Comparison of ENCODE assay signal across 15 cellular contexts in genomic region chr12:124790650-124791400, GRCh38.
DNase-seq lines count a peak whose midpoint lies in the region; ATAC-seq, FAIRE-seq and TF ChIP-seq lines count a peak whose summit lies in the region.
"Had no signal": no experiment of that assay in that cellular context is flagged by ENCODE, and none has a peak within 500 bp of the region (broad histone marks: within the 10 kb centered on the region; RNA-seq: fewer than 3 reads in every experiment).

No MANE protein-coding gene starts in this region.

- no peak overlapping the region for H3K27ac Mint-ChIP-seq in activated CD4-positive, alpha-beta T cell treated with anti-CD3 and anti-CD28 coated beads, Interleukin-2, amount 10 ng/mL, durations not matched to agents 24 days and 14 days
- H3K27ac Mint-ChIP-seq: CD4-positive, alpha-beta T cell had no signal

- TF ChIP-seq RAD21 in HepG2 (CRISPR knock-in tag; IDR thresholded peaks at IDR 0.05): no peak

- 98% methylated on average over 11 of the region's 21 CpGs for WGBS in HepG2 (ENCODE audit: low lambda C conversion rate)
- WGBS in right lobe of liver (ENCODE audit: insufficient coverage, low coverage, low lambda C conversion rate, missing lambda C conversion rate): 84% methylated on average over 9 of the region's 21 CpGs
- WGBS in psoas muscle, 3 donors: 45 to 70% (median 48%) methylated on average over 21 of the region's 21 CpGs

- TF ChIP-seq CTCF in HepG2 (CRISPR knock-in tag; IDR thresholded peaks at IDR 0.05): no peak
- no peak for TF ChIP-seq CTCF in right lobe of liver (IDR thresholded peaks at IDR 0.05)
- no peak for TF ChIP-seq CTCF in psoas muscle (IDR thresholded peaks at IDR 0.05)

- H3K27ac ChIP-seq in HepG2 (ENCODE audit: extremely low read length, insufficient read depth, low read length): no peak overlapping the region
- no peak overlapping the region for H3K27ac ChIP-seq in right lobe of liver
- peak overlapping the region; percentile 13 for H3K27ac ChIP-seq in psoas muscle
- H3K27ac ChIP-seq: KMS-11 had no signal

- TF ChIP-seq POLR2A in HepG2 (IDR thresholded peaks at IDR 0.05; ENCODE audit: insufficient read depth in 1 of 2, low read depth in 2 of 2, low read length in 2 of 2) (no peak), right lobe of liver (IDR thresholded peaks at IDR 0.05) (no peak)

- peaks cover 44 to 81% of the 10 kb centered on the region in 2 experiments for H3K36me3 ChIP-seq in HepG2 (replicated peaks in 1 of 2; ENCODE audit: control insufficient read depth in 1 of 2, insufficient read depth in 2 of 2, low read length in 2 of 2)
- H3K36me3 ChIP-seq in right lobe of liver: peaks cover 0 to 54% (median 23%) of the 10 kb centered on the region in 4 donors
- H3K36me3 ChIP-seq in psoas muscle (ENCODE audit: insufficient read depth in 1 of 2, low read depth in 1 of 2): peaks cover 0 to 5% of the 10 kb centered on the region in 2 donors

- no peak for DNase-seq in HepG2 (ENCODE audit: low spot score)
- no peak for DNase-seq in right lobe of liver
- DNase-seq in NCI-H187 (lab: John Stamatoyannopoulos, UW): peak; percentile 30 to 50
- DNase-seq in NCI-H82 treated with DMSO at 0.1 percent for 48 hours (lab: John Stamatoyannopoulos, UW; ENCODE audit: unreplicated experiment): peak; percentile 65
- DNase-seq in psoas muscle: no peak
- DNase-seq in activated CD4-positive, alpha-beta T cell treated with anti-CD3 and anti-CD28 coated beads, Interleukin-2, amount 10 ng/mL, durations not matched to agents 24 days and 14 days: no peak
- DNase-seq in activated naive CD4-positive, alpha-beta T cell treated with anti-CD3 and anti-CD28 coated beads, Interleukin-2, amount 50 U/mL, for 16 hours: no peak
- no peak for DNase-seq in NCI-H226
- DNase-seq: ACHN; CD4-positive, alpha-beta T cell; MG63; NCI-H1105 treated with DMSO at 0.1 percent for 48 hours; NCI-H510A had no signal

- no TSS peak for BruUV-seq in HepG2 (replicated peaks; lab: Mats Ljungman, UMichigan)

- H3K4me2 ChIP-seq in HepG2 (ENCODE audit: low read depth, low read length): no peak overlapping the region
- H3K4me2 ChIP-seq: KMS-11 had no signal

- POLR2A ChIA-PET in HepG2 (lab: Yijun Ruan, JAX): no interaction called here

- H3K27me3 Mint-ChIP-seq in activated CD4-positive, alpha-beta T cell treated with anti-CD3 and anti-CD28 coated beads, Interleukin-2, amount 10 ng/mL, durations not matched to agents 24 days and 14 days: no peaks in the 10 kb centered on the region
- H3K27me3 Mint-ChIP-seq: CD4-positive, alpha-beta T cell had no signal

- H3K4me3 ChIP-seq in HepG2 (replicated peaks in 1 of 3; ENCODE audit: insufficient read depth in 1 of 3, low read depth in 2 of 3, low read length in 3 of 3): no peak overlapping the region
- no peak overlapping the region for H3K4me3 ChIP-seq in right lobe of liver
- no peak overlapping the region for H3K4me3 ChIP-seq in psoas muscle
- H3K4me3 ChIP-seq: MG63 had no signal

- no peaks in the 10 kb centered on the region for H3K79me2 ChIP-seq in HepG2 (ENCODE audit: insufficient read depth, low read length)

- FAIRE-seq in HepG2 (lab: Jason Lieb, UNC): no peak
- FAIRE-seq: H1 had no signal

- no peaks in the 10 kb centered on the region for H4K20me1 ChIP-seq in HepG2 (ENCODE audit: insufficient read depth, low read length)

- CTCF ChIA-PET in HepG2 (lab: Yijun Ruan, JAX; ENCODE audit: low intra/inter-chr PET ratio, low total read pairs): no interaction called here

- no peak overlapping the region for H2AFZ ChIP-seq in HepG2 (ENCODE audit: low read length)

- H3K4me1 Mint-ChIP-seq in activated CD4-positive, alpha-beta T cell treated with anti-CD3 and anti-CD28 coated beads, Interleukin-2, amount 10 ng/mL, durations not matched to agents 24 days and 14 days: peaks cover 3% of the 10 kb centered on the region

- in situ Hi-C loops in HepG2 (cut with HindIII; ENCODE audit: extremely low pct_ligation_motif_present, low pct_unique_long_range_greater_than_20kb): no loop called here

- H3K36me3 Mint-ChIP-seq in activated CD4-positive, alpha-beta T cell treated with anti-CD3 and anti-CD28 coated beads, Interleukin-2, amount 10 ng/mL, durations not matched to agents 24 days and 14 days (ENCODE audit: low read depth): peaks cover 3% of the 10 kb centered on the region

- intact Hi-C loops in HepG2 (cut with micrococcal nuclease; ENCODE audit: unreplicated experiment): no loop called here
- intact Hi-C loops in right lobe of liver (cut with DNase I): no loop called here
- intact Hi-C loops in psoas muscle (cut with DNase I): no loop called here
- intact Hi-C loops in activated CD4-positive, alpha-beta T cell treated with anti-CD3 and anti-CD28 coated beads, Interleukin-2, amount 10 ng/mL, durations not matched to agents 24 days and 14 days (cut with micrococcal nuclease): no loop called here

- no peaks in the 10 kb centered on the region for H3K9me3 Mint-ChIP-seq in activated CD4-positive, alpha-beta T cell treated with anti-CD3 and anti-CD28 coated beads, Interleukin-2, amount 10 ng/mL, durations not matched to agents 24 days and 14 days
- H3K9me3 Mint-ChIP-seq: CD4-positive, alpha-beta T cell had no signal

- no peak for ATAC-seq in HepG2
- no peak for ATAC-seq in right lobe of liver
- peak; percentile 48 to 65 (median 54) for ATAC-seq in psoas muscle

- no peak overlapping the region for H3K9ac ChIP-seq in HepG2 (ENCODE audit: insufficient read depth, low read depth, low read length)
- H3K9ac ChIP-seq: KMS-11 had no signal

- H3K4me3 Mint-ChIP-seq in activated CD4-positive, alpha-beta T cell treated with anti-CD3 and anti-CD28 coated beads, Interleukin-2, amount 10 ng/mL, durations not matched to agents 24 days and 14 days: no peak overlapping the region
- H3K4me3 Mint-ChIP-seq: CD4-positive, alpha-beta T cell had no signal

- H3K9me3 ChIP-seq in HepG2 (ENCODE audit: low read length) (no peaks in the 10 kb centered on the region), right lobe of liver (no peaks in the 10 kb centered on the region), psoas muscle (no peaks in the 10 kb centered on the region)
- H3K9me3 ChIP-seq: MG63 had no signal

- TF ChIP-seq EP300 in HepG2 (IDR thresholded peaks at IDR 0.05; ENCODE audit: low read depth in 2 of 2, low read length in 2 of 2): no peak
- TF ChIP-seq EP300 in HepG2 (CRISPR knock-in tag; IDR thresholded peaks at IDR 0.05; ENCODE audit: borderline replicate concordance): no peak

- H3K27me3 ChIP-seq in HepG2 (ENCODE audit: control insufficient read depth in 1 of 2, insufficient read depth in 2 of 2, low read length in 2 of 2) (no peaks in the 10 kb centered on the region), right lobe of liver (no peaks in the 10 kb centered on the region), psoas muscle (ENCODE audit: insufficient read depth in 3 of 3, low read length in 2 of 3) (no peaks in the 10 kb centered on the region)
- H3K27me3 ChIP-seq: MG63 had no signal

- no peaks in the 10 kb centered on the region for H3K4me1 ChIP-seq in HepG2 (ENCODE audit: insufficient read depth, low read length)
- peaks cover 0 to 4% (median 0%) of the 10 kb centered on the region in 4 donors for H3K4me1 ChIP-seq in right lobe of liver
- peaks cover 10% of the 10 kb centered on the region for H3K4me1 ChIP-seq in psoas muscle

TF ChIP-seq in HepG2, 621 proteins besides CTCF, POLR2A, EP300 and RAD21 (continues in another document):
- TF ChIP-seq TOPORS (CRISPR knock-in tag; IDR thresholded peaks at IDR 0.05): no peak
- peak; percentile 29 for TF ChIP-seq AGO2 (optimal IDR thresholded peaks at IDR 0.05; ENCODE audit: low read depth, low read length)
- TF ChIP-seq ZNF556 (CRISPR knock-in tag; IDR thresholded peaks at IDR 0.05; ENCODE audit: borderline replicate concordance): no peak

Comparison
In these comparisons a context has a peak if more than half of its experiments do, and no peak if none do; other contexts are left out.
1. ATAC-seq: peak in psoas muscle (4 of 4); none in HepG2 (single experiment) and right lobe of liver (0 of 4).
2. DNase-seq: peak in NCI-H187 (2 of 2) and NCI-H82 treated with DMSO at 0.1 percent for 48 hours (single experiment); none in HepG2 (single experiment), right lobe of liver (0 of 3), psoas muscle (0 of 2), activated CD4-positive, alpha-beta T cell treated with anti-CD3 and anti-CD28 coated beads, Interleukin-2, amount 10 ng/mL, durations not matched to agents 24 days and 14 days (single experiment), activated naive CD4-positive, alpha-beta T cell treated with anti-CD3 and anti-CD28 coated beads, Interleukin-2, amount 50 U/mL, for 16 hours (single experiment) and NCI-H226 (single experiment).